Comparison of ENCODE assay signal across 1 cellular context in the genomic region with DNA sequence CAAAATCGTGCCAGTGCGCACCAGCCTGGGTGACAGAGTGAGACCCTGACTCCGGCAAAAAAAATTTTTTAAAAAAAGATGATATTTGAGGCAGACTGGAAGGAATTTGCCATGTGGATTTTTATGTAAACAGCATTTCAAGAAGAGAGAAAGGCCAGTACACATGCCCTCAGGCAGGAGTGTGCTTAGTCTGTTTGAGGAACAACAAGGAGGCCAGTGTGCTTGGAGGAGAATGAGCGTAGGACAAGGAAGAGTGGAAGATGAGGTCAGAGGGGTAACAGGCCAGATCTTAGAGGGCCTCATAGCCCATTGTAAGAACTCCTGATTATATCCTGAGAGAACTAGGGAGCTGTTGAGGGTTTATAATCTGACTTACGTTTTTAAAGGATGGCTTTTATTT.
TF ChIP-seq lines count a peak whose summit lies in the region.

No MANE protein-coding gene starts in this region.

TF ChIP-seq in IMR-90, 13 proteins besides CTCF, POLR2A, EP300 and RAD21:
- no peak for TF ChIP-seq CEBPB (IDR thresholded peaks at IDR 0.05; ENCODE audit: low read depth, low read length)
- TF ChIP-seq, protein P1, sequence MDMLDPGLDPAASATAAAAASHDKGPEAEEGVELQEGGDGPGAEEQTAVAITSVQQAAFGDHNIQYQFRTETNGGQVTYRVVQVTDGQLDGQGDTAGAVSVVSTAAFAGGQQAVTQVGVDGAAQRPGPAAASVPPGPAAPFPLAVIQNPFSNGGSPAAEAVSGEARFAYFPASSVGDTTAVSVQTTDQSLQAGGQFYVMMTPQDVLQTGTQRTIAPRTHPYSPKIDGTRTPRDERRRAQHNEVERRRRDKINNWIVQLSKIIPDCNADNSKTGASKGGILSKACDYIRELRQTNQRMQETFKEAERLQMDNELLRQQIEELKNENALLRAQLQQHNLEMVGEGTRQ (IDR thresholded peaks at IDR 0.05; ENCODE audit: low read depth, low read length) = no peak
- no peak for TF ChIP-seq BHLHE40 (IDR thresholded peaks at IDR 0.05; ENCODE audit: low read depth, low read length)
